20 cellular contexts compared by ENCODE assay signal in the genomic region with DNA sequence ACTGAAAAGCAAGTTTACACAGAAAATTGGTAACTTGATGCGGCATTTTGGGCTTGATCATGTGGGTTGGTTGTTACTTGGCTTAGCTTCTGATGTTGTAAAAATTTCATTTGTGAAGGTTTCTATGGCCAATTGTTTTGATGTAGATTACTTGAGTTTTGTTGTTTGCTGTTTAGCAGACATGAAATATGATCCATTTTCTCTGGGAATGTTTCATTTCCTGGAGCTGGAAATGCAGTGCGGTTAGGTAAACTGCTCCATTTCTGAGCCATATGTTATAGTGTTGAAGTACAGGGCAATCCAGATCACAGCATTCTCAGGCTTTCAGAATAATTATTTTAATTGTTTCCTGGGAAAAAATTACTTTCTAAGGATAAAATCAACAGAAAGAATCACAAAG.
DNase-seq lines count a peak whose midpoint lies in the region; ATAC-seq and TF ChIP-seq lines count a peak whose summit lies in the region.
"Had no signal": no experiment of that assay in that cellular context is flagged by ENCODE, and none has a peak within 500 bp of the region (broad histone marks: within the 10 kb centered on the region; RNA-seq: fewer than 3 reads in every experiment).

No MANE protein-coding gene starts in this region.

- intact Hi-C loops in left colon (cut with DNase I, micrococcal nuclease) = no loop called here

- DNase-seq in COLO829 (ENCODE audit: low spot score) (peak; percentile 15), HT1080 (ENCODE audit: low read depth) (peak; percentile 59), SK-MEL-5 (ENCODE audit: low read depth, low spot score) (peak; percentile 11), fibroblast of villous mesenchyme (ENCODE audit: low read depth) (peak; percentile 79), HUDEP-2 (lab: John Stamatoyannopoulos, UW; ENCODE audit: unreplicated experiment in 76 of 76) (no peak), tibial nerve (ENCODE audit: low spot score in 2 of 2) (no peak), left colon (no peak)
- no peak for DNase-seq in activated naive CD4-positive, alpha-beta T cell treated with Interleukin-2 at 50 U/mL for 16 hours
- DNase-seq: amniotic stem cell; CD4-positive, alpha-beta memory T cell; GF-D8; heart left ventricle; IMR-90; NCI-H510A treated with DMSO at 0.1 percent for 48 hours; nucleus accumbens; OCI-M1; sigmoid colon; upper lobe of left lung had no signal

- in situ Hi-C loops in SK-MEL-5 (cut with HindIII; ENCODE audit: low pct_unique_long_range_greater_than_20kb, low sequenced_read_pairs) = no loop called here

- no peaks in the 10 kb centered on the region for H3K27me3 ChIP-seq in tibial nerve
- H3K27me3 ChIP-seq: heart left ventricle, sigmoid colon, upper lobe of left lung had no signal

- H3K4me3 ChIP-seq in fibroblast of villous mesenchyme (ENCODE audit: low read depth, low read length) = no peak overlapping the region
- H3K4me3 ChIP-seq in tibial nerve = no peak overlapping the region
- H3K4me3 ChIP-seq: HAP-1, heart left ventricle, sigmoid colon, upper lobe of left lung had no signal

- no peak for TF ChIP-seq POLR2A in tibial nerve (IDR thresholded peaks at IDR 0.05)

- no peaks in the 10 kb centered on the region for H3K4me1 ChIP-seq in tibial nerve
- H3K4me1 ChIP-seq: HAP-1, sigmoid colon had no signal

- ATAC-seq in left colon = no peak
- ATAC-seq: heart left ventricle; stimulated activated effector memory CD8-positive, alpha-beta T cell treated with anti-CD3 and anti-CD28 coated beads, Interleukin-12 subunit alpha, Interleukin-12 subunit beta, amount 100 ng/mL, for 72 hours had no signal

- TF ChIP-seq CTCF in fibroblast of villous mesenchyme (IDR thresholded peaks at IDR 0.05; ENCODE audit: insufficient read depth, low read depth, low read length) (no peak), tibial nerve (IDR thresholded peaks at IDR 0.05) (no peak)

- TF ChIP-seq EP300 in tibial nerve (IDR thresholded peaks at IDR 0.05) = no peak

- 46 to 60% methylated on average over 2 of the region's 2 CpGs for WGBS in tibial nerve, 2 donors

- H3K9me3 ChIP-seq in tibial nerve = no peaks in the 10 kb centered on the region
- H3K9me3 ChIP-seq: HAP-1, heart left ventricle, sigmoid colon, upper lobe of left lung had no signal

- no peak overlapping the region for H3K27ac ChIP-seq in tibial nerve
- H3K27ac ChIP-seq: heart left ventricle, sigmoid colon, upper lobe of left lung had no signal

- H3K36me3 ChIP-seq in tibial nerve = no peaks in the 10 kb centered on the region
- H3K36me3 ChIP-seq: HAP-1, heart left ventricle, sigmoid colon, upper lobe of left lung had no signal

Comparison
In these comparisons a context has a peak if more than half of its experiments do, and no peak if none do; other contexts are left out.
1. DNase-seq: peak in COLO829 (single experiment), HT1080 (single experiment), SK-MEL-5 (single experiment) and fibroblast of villous mesenchyme (single experiment); none in HUDEP-2 (0 of 76), activated naive CD4-positive, alpha-beta T cell treated with Interleukin-2 at 50 U/mL for 16 hours (single experiment), tibial nerve (0 of 2) and left colon (0 of 2).